ENCODE assay signal across 17 cellular contexts in the genomic region with DNA sequence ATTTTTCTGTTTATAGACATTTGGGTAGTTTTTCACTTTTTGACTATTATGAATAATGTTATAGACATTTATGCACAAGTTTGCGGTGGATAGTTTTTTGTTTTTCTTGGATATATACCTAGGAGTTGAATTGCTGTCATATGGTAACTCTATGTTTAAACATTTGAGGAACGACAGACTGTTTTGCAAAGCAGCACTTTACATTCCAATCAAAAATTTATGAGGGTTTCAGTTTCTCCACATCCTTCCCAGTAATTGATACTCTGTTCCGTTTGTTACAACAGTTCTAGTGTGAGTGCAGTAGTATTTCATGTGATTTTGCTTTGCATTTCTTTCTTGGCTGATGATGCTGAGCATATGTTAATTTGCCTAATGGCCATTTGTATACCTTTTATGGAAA.
"Had no signal": no experiment of that assay in that cellular context is flagged by ENCODE, and none has a peak within 500 bp of the region (broad histone marks: within the 10 kb centered on the region; RNA-seq: fewer than 3 reads in every experiment).

No MANE protein-coding gene starts in this region.

- H3K4me3 ChIP-seq: dorsolateral prefrontal cortex, gastroesophageal sphincter, left ventricle myocardium inferior, lower lobe of right lung, spleen, testis had no signal

- H3K27ac ChIP-seq: dorsolateral prefrontal cortex, gastroesophageal sphincter, left ventricle myocardium inferior, lower lobe of right lung, spleen, testis had no signal

- H3K9me3 ChIP-seq: gastroesophageal sphincter, testis had no signal

- H3K27me3 ChIP-seq: gastroesophageal sphincter, spleen, testis had no signal

- H3K36me3 ChIP-seq: gastroesophageal sphincter, left ventricle myocardium inferior, lower lobe of right lung, spleen had no signal

- DNase-seq: cortex of kidney; dorsolateral prefrontal cortex; effector CD8-positive, alpha-beta T cell; foreskin fibroblast; immature natural killer cell; left ventricle myocardium inferior; lower lobe of right lung; natural killer cell; posterior cingulate gyrus; right cardiac atrium; spleen; stimulated activated CD4-positive, alpha-beta T cell treated with anti-CD3 and anti-CD28 coated beads, Interleukin-15, amount 100 ng/mL, for 24 hours; stimulated activated CD4-positive, alpha-beta T cell treated with anti-CD3 and anti-CD28 coated beads, Interleukin-1b, Interleukin-23, amount 100 ng/mL, for 48 hours; stimulated activated CD4-positive, alpha-beta T cell treated with anti-CD3 and anti-CD28 coated beads, Interleukin-4, amount 100 ng/mL, for 24 hours; testis; trophoblast cell had no signal

- H3K4me1 ChIP-seq: left ventricle myocardium inferior, lower lobe of right lung, spleen had no signal
